In the genomic region with DNA sequence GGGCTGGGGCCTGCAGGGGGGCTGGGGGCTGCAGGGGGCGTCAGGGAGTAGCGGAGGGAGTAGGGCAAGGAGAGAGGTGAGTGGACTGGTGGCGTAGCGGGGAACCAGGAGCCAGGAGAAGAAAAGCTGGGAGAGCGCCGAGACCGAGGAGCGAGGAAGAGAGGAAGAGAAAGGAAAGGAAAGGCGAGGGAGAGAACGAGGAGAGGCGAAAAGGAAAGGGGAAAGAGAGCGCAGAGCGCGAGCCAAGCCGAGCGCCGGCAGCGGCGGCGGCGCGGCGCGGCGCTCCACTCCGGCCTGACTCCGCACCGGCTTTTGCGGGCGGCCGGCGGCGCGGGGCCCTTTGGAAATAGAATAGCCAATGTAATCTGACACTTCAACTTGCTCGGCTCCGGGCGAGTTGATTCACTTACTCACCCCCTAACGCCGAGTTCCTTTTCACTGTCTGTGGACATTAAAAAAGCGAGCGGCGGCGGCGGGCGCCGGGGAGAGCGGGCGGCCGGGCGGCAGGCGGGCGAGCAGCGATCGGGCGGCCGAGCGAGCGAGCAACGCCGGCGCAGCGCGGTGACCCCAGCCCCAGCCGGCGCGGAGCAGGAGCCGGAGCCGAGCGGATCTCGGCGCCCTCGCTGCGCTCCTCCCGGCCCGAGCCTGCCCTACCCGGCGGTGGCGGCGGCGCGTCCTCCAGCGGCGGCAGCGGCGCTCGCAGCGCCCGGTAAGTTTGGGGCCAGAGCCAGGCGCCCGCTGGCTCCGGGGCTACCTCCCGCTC, we compare ENCODE assay signal across 8 cellular contexts. TPM values are rescaled to one million over a fixed set of nuclear protein-coding genes. Genes with fewer than 3 reads are reported as not detected.
A peak's percentile ranks its signal among the peaks of the same experiment; 100 is the strongest.
DNase-seq lines count a peak whose midpoint lies in the region; ATAC-seq, FAIRE-seq and TF ChIP-seq lines count a peak whose summit lies in the region.

A gene with protein sequence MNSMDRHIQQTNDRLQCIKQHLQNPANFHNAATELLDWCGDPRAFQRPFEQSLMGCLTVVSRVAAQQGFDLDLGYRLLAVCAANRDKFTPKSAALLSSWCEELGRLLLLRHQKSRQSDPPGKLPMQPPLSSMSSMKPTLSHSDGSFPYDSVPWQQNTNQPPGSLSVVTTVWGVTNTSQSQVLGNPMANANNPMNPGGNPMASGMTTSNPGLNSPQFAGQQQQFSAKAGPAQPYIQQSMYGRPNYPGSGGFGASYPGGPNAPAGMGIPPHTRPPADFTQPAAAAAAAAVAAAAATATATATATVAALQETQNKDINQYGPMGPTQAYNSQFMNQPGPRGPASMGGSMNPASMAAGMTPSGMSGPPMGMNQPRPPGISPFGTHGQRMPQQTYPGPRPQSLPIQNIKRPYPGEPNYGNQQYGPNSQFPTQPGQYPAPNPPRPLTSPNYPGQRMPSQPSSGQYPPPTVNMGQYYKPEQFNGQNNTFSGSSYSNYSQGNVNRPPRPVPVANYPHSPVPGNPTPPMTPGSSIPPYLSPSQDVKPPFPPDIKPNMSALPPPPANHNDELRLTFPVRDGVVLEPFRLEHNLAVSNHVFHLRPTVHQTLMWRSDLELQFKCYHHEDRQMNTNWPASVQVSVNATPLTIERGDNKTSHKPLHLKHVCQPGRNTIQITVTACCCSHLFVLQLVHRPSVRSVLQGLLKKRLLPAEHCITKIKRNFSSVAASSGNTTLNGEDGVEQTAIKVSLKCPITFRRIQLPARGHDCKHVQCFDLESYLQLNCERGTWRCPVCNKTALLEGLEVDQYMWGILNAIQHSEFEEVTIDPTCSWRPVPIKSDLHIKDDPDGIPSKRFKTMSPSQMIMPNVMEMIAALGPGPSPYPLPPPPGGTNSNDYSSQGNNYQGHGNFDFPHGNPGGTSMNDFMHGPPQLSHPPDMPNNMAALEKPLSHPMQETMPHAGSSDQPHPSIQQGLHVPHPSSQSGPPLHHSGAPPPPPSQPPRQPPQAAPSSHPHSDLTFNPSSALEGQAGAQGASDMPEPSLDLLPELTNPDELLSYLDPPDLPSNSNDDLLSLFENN (plus strand): TSS at position 405 of the 763 bp plus-strand sequence. CDS start 132,667 bp downstream, outside the sequence.

- no peak for FAIRE-seq in astrocyte (lab: Jason Lieb, UNC)

- H3K9ac ChIP-seq in astrocyte (ENCODE audit: low read length), result peak within 1 kb of the TSS; percentile 98

- H3K27me3 Mint-ChIP-seq in T-helper 2 cell treated with Interferon-gamma antibody and Interleukin-4, amounts not matched to agents 5 μg/mL and 100 μg/mL, for 36 hours (ENCODE audit: low read depth), result peaks cover 27% of the 10 kb centered on the region
- peaks cover 20% of the 10 kb centered on the region for H3K27me3 Mint-ChIP-seq in astrocyte (ENCODE audit: low read depth, unreplicated experiment)

- intact Hi-C loops in aorta (cut with DNase I), result loop anchor here (1.0 to 10.0 kb wide), 6 partner anchors 96 to 856 kb away; no protein-coding TSS in a partner anchor

- peak within 1 kb of the TSS; percentile 86 for H3K27ac Mint-ChIP-seq in T-helper 2 cell treated with Interferon-gamma antibody and Interleukin-4, amounts not matched to agents 5 μg/mL and 100 μg/mL, for 36 hours
- H3K27ac Mint-ChIP-seq in astrocyte (ENCODE audit: unreplicated experiment), result peak within 1 kb of the TSS; percentile 94

- peaks cover 47% of the 10 kb centered on the region for H3K79me2 ChIP-seq in astrocyte (ENCODE audit: insufficient read depth, low read length)

- TF ChIP-seq CTCF in GM13976 (IDR thresholded peaks at IDR 0.05; ENCODE audit: borderline replicate concordance, control extremely low read depth, extremely low read depth, insufficient read depth, missing control alignments), result peak; percentile 43
- no peak for TF ChIP-seq CTCF in astrocyte (IDR thresholded peaks at IDR 0.05; ENCODE audit: insufficient read depth, low read depth, low read length)

- no peaks in the 10 kb centered on the region for H3K9me3 ChIP-seq in astrocyte (ENCODE audit: insufficient read depth, low read depth, low read length)
- H3K9me3 ChIP-seq in aorta (ENCODE audit: control insufficient read depth, low read length), result no peaks in the 10 kb centered on the region

- 0% methylated on average over 83 to 92 of the region's 92 CpGs for WGBS in aorta, 2 donors

- peak within 1 kb of the TSS; percentile 94 for H3K4me3 Mint-ChIP-seq in T-helper 2 cell treated with Interferon-gamma antibody and Interleukin-4, amounts not matched to agents 5 μg/mL and 100 μg/mL, for 36 hours
- H3K4me3 Mint-ChIP-seq in astrocyte (ENCODE audit: unreplicated experiment), result peak within 1 kb of the TSS; percentile 97

- peaks cover 38% of the 10 kb centered on the region for H3K4me1 ChIP-seq in astrocyte (ENCODE audit: insufficient read depth, low read length)
- peaks cover 0 to 2% of the 10 kb centered on the region in 2 donors for H3K4me1 ChIP-seq in aorta (ENCODE audit: control insufficient read depth in 1 of 2, insufficient read depth in 2 of 2, low read length in 2 of 2)

- peak within 1 kb of the TSS; percentile 100 for H3K4me2 ChIP-seq in astrocyte (ENCODE audit: low read length)

- in situ Hi-C loops in GM13976 (cut with MboI; ENCODE audit: low sequenced_read_pairs, unreplicated experiment), result no loop called here

- H3K27me3 ChIP-seq in astrocyte (ENCODE audit: insufficient read depth, low read length) (no peaks in the 10 kb centered on the region), aorta (ENCODE audit: control insufficient read depth in 1 of 2, insufficient read depth in 2 of 2, low read length in 1 of 2) (no peaks in the 10 kb centered on the region)

- H3K27ac ChIP-seq in astrocyte (ENCODE audit: low read depth, low read length) (peak within 1 kb of the TSS; percentile 88), aorta (ENCODE audit: low read depth in 1 of 2, low read length in 2 of 2) (peak within 1 kb of the TSS; percentile 73 to 94)

- peaks cover 38% of the 10 kb centered on the region for H4K20me1 ChIP-seq in astrocyte (ENCODE audit: insufficient read depth, low read length)

- H3K4me1 Mint-ChIP-seq in T-helper 2 cell treated with Interferon-gamma antibody and Interleukin-4, amounts not matched to agents 5 μg/mL and 100 μg/mL, for 36 hours (ENCODE audit: low read depth), result peaks cover 35% of the 10 kb centered on the region
- H3K4me1 Mint-ChIP-seq in astrocyte (ENCODE audit: low read depth, unreplicated experiment), result peaks cover 20% of the 10 kb centered on the region

- ATAC-seq in HG02852 (IDR thresholded peaks at IDR 0.05; ENCODE audit: unreplicated experiment) (peak; percentile 61), aorta (ENCODE audit: low FRiP score) (peak; percentile 73)

- peak; percentile 91 for DNase-seq in GM13976 (ENCODE audit: low spot score)
- peak; percentile 60 for DNase-seq in NCI-H1436 treated with DMSO at 0.1 percent for 48 hours (lab: John Stamatoyannopoulos, UW)
- DNase-seq in T-helper 2 cell treated with Interferon-gamma antibody and Interleukin-4, amounts not matched to agents 5 μg/mL and 100 μg/mL, for 36 hours (ENCODE audit: low spot score), result peak; percentile 81
- peak; percentile 89 for DNase-seq in astrocyte (ENCODE audit: low read depth)
- DNase-seq in hepatic stellate cell (ENCODE audit: low spot score), result peak; percentile 95
- peak; percentile 82 for DNase-seq in renal cortical epithelial cell (ENCODE audit: low read depth)
- peak; percentile 94 for DNase-seq in aorta

- H3K4me3 ChIP-seq in astrocyte (ENCODE audit: insufficient read depth, low read depth, low read length) (peak within 1 kb of the TSS; percentile 99), aorta (ENCODE audit: low read length in 2 of 2) (peak within 1 kb of the TSS; percentile 88 to 97)

- no peaks in the 10 kb centered on the region for H3K9me3 Mint-ChIP-seq in T-helper 2 cell treated with Interferon-gamma antibody and Interleukin-4, amounts not matched to agents 5 μg/mL and 100 μg/mL, for 36 hours
- H3K9me3 Mint-ChIP-seq in astrocyte (ENCODE audit: unreplicated experiment), result no peaks in the 10 kb centered on the region

- H3K36me3 ChIP-seq in astrocyte (ENCODE audit: insufficient read depth, low read length) (no peaks in the 10 kb centered on the region), aorta (ENCODE audit: control insufficient read depth in 1 of 2, insufficient read depth in 2 of 2, low read length in 1 of 2) (no peaks in the 10 kb centered on the region)

- H2AFZ ChIP-seq in astrocyte (ENCODE audit: low read depth, low read length), result peak within 1 kb of the TSS; percentile 66

- no peaks in the 10 kb centered on the region for H3K36me3 Mint-ChIP-seq in T-helper 2 cell treated with Interferon-gamma antibody and Interleukin-4, amounts not matched to agents 5 μg/mL and 100 μg/mL, for 36 hours (ENCODE audit: low read depth)
- H3K36me3 Mint-ChIP-seq in astrocyte (ENCODE audit: low read depth, unreplicated experiment), result no peaks in the 10 kb centered on the region

RNA-seq across cellular contexts. Expression of the gene that starts here (rescaled TPM):
- total RNA-seq in astrocyte (45.5 and 49.7 TPM in 2 replicates), renal cortical epithelial cell (3.6 and 45.0 TPM in 2 replicates), aorta (10 to 100 TPM; 48.5 to 84.1 TPM)
- 1 to 10 TPM; 7.8 to 8.0 TPM for polyA plus RNA-seq in aorta

Comparison
In these comparisons a context has a peak if more than half of its experiments do, and no peak if none do; other contexts are left out.
1. Peak in every context shown above with its lines: DNase-seq, ATAC-seq, H3K4me3 ChIP-seq and H3K27ac ChIP-seq.